ENCODE assay signal across 1 cellular context in genomic region chr4:61511716-61512488, GRCh38.
TF ChIP-seq lines count a peak whose summit lies in the region.

No MANE protein-coding gene starts in this region.

TF ChIP-seq in GM23338, 12 proteins besides CTCF, POLR2A, EP300 and RAD21 (continued from another document):
- TF ChIP-seq, protein P1, sequence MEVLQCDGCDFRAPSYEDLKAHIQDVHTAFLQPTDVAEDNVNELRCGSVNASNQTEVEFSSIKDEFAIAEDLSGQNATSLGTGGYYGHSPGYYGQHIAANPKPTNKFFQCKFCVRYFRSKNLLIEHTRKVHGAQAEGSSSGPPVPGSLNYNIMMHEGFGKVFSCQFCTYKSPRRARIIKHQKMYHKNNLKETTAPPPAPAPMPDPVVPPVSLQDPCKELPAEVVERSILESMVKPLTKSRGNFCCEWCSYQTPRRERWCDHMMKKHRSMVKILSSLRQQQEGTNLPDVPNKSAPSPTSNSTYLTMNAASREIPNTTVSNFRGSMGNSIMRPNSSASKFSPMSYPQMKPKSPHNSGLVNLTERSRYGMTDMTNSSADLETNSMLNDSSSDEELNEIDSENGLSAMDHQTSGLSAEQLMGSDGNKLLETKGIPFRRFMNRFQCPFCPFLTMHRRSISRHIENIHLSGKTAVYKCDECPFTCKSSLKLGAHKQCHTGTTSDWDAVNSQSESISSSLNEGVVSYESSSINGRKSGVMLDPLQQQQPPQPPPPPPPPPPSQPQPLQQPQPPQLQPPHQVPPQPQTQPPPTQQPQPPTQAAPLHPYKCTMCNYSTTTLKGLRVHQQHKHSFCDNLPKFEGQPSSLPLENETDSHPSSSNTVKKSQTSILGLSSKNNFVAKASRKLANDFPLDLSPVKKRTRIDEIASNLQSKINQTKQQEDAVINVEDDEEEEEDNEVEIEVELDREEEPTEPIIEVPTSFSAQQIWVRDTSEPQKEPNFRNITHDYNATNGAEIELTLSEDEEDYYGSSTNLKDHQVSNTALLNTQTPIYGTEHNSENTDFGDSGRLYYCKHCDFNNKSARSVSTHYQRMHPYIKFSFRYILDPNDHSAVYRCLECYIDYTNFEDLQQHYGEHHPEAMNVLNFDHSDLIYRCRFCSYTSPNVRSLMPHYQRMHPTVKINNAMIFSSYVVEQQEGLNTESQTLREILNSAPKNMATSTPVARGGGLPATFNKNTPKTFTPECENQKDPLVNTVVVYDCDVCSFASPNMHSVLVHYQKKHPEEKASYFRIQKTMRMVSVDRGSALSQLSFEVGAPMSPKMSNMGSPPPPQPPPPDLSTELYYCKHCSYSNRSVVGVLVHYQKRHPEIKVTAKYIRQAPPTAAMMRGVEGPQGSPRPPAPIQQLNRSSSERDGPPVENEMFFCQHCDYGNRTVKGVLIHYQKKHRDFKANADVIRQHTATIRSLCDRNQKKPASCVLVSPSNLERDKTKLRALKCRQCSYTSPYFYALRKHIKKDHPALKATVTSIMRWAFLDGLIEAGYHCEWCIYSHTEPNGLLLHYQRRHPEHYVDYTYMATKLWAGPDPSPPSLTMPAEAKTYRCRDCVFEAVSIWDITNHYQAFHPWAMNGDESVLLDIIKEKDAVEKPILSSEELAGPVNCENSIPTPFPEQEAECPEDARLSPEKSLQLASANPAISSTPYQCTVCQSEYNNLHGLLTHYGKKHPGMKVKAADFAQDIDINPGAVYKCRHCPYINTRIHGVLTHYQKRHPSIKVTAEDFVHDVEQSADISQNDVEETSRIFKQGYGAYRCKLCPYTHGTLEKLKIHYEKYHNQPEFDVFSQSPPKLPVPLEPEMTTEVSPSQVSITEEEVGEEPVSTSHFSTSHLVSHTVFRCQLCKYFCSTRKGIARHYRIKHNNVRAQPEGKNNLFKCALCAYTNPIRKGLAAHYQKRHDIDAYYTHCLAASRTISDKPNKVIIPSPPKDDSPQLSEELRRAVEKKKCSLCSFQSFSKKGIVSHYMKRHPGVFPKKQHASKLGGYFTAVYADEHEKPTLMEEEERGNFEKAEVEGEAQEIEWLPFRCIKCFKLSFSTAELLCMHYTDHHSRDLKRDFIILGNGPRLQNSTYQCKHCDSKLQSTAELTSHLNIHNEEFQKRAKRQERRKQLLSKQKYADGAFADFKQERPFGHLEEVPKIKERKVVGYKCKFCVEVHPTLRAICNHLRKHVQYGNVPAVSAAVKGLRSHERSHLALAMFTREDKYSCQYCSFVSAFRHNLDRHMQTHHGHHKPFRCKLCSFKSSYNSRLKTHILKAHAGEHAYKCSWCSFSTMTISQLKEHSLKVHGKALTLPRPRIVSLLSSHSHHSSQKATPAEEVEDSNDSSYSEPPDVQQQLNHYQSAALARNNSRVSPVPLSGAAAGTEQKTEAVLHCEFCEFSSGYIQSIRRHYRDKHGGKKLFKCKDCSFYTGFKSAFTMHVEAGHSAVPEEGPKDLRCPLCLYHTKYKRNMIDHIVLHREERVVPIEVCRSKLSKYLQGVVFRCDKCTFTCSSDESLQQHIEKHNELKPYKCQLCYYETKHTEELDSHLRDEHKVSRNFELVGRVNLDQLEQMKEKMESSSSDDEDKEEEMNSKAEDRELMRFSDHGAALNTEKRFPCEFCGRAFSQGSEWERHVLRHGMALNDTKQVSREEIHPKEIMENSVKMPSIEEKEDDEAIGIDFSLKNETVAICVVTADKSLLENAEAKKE (CRISPR knock-in tag; IDR thresholded peaks at IDR 0.05) = no peak
- TF ChIP-seq ZNF114 (CRISPR knock-in tag; IDR thresholded peaks at IDR 0.05) (no peak), POLR2AphosphoS5 (IDR thresholded peaks at IDR 0.05; ENCODE audit: low read depth) (no peak), EZH2phosphoT487 (IDR thresholded peaks at IDR 0.05; ENCODE audit: unreplicated experiment) (no peak), EZH2 (IDR thresholded peaks at IDR 0.05; ENCODE audit: low read depth, unreplicated experiment) (no peak), JUNB (IDR thresholded peaks at IDR 0.05; ENCODE audit: unreplicated experiment) (no peak)
